Comparison of ENCODE assay signal across 17 cellular contexts in genomic region chr14:33556382-33557121, GRCh38.
A peak's percentile ranks its signal among the peaks of the same experiment; 100 is the strongest.
DNase-seq lines count a peak whose midpoint lies in the region; TF ChIP-seq lines count a peak whose summit lies in the region.
"Had no signal": no experiment of that assay in that cellular context is flagged by ENCODE, and none has a peak within 500 bp of the region (broad histone marks: within the 10 kb centered on the region; RNA-seq: fewer than 3 reads in every experiment).

No MANE protein-coding gene starts in this region.

- H3K27me3 Mint-ChIP-seq in activated T-cell treated with anti-CD3 and anti-CD28 coated beads, Interleukin-2, amount 50 U/mL, for 24 hours, result no peaks in the 10 kb centered on the region

- no peaks in the 10 kb centered on the region for H3K36me3 Mint-ChIP-seq in activated T-cell treated with anti-CD3 and anti-CD28 coated beads, Interleukin-2, amount 50 U/mL, for 24 hours (ENCODE audit: low read depth)

- no peak overlapping the region for H3K4me3 ChIP-seq in fibroblast of the aortic adventitia (ENCODE audit: low read depth, low read length)
- no peak overlapping the region for H3K4me3 ChIP-seq in skeletal muscle satellite cell (ENCODE audit: low read length)
- H3K4me3 ChIP-seq: BLaER1 treated with 17β-estradiol and CSF1 and Interleukin-3, amounts not matched to agents 10 nM and 100 nM; thyroid gland had no signal

- H3K4me1 Mint-ChIP-seq in activated T-cell treated with anti-CD3 and anti-CD28 coated beads, Interleukin-2, amount 50 U/mL, for 24 hours (ENCODE audit: low read depth), result no peaks in the 10 kb centered on the region

- TF ChIP-seq CTCF in fibroblast of the aortic adventitia (IDR thresholded peaks at IDR 0.05; ENCODE audit: insufficient read depth, low read length), result no peak

- no peaks in the 10 kb centered on the region for H3K9me3 ChIP-seq in skeletal muscle satellite cell (replicated peaks; ENCODE audit: low read length)
- H3K9me3 ChIP-seq: BLaER1 treated with 17β-estradiol and CSF1 and Interleukin-3, amounts not matched to agents 10 nM and 100 nM; thyroid gland had no signal

- no peak overlapping the region for H3K9ac ChIP-seq in skeletal muscle satellite cell (ENCODE audit: low read depth, low read length)
- H3K9ac ChIP-seq: BLaER1 treated with 17β-estradiol and CSF1 and Interleukin-3, amounts not matched to agents 10 nM and 100 nM had no signal

- peaks cover 19% of the 10 kb centered on the region for H3K4me1 ChIP-seq in skeletal muscle satellite cell (ENCODE audit: control insufficient read depth, insufficient read depth, low read length)
- H3K4me1 ChIP-seq: BLaER1 treated with 17β-estradiol and CSF1 and Interleukin-3, amounts not matched to agents 10 nM and 100 nM had no signal

- H3K4me2 ChIP-seq in skeletal muscle satellite cell (ENCODE audit: low read length), result peak overlapping the region; percentile 8
- H3K4me2 ChIP-seq: BLaER1 treated with 17β-estradiol and CSF1 and Interleukin-3, amounts not matched to agents 10 nM and 100 nM had no signal

- no peaks in the 10 kb centered on the region for H3K36me3 ChIP-seq in skeletal muscle satellite cell (ENCODE audit: insufficient read depth, low read length)
- H3K36me3 ChIP-seq: BLaER1 treated with 17β-estradiol and CSF1 and Interleukin-3, amounts not matched to agents 10 nM and 100 nM; thyroid gland had no signal

- DNase-seq in HPDE6-E6E7 (ENCODE audit: extremely low spot score) (peak; percentile 25), astrocyte of the hippocampus (ENCODE audit: low read depth, low spot score) (peak; percentile 45), fibroblast of the aortic adventitia (ENCODE audit: low read depth) (peak; percentile 56), NCI-H1105 treated with DMSO at 0.1 percent for 48 hours (lab: John Stamatoyannopoulos, UW) (no peak), activated gamma-delta T cell (lab: John Stamatoyannopoulos, UW) (no peak)
- DNase-seq in activated T-cell treated with anti-CD3 and anti-CD28 coated beads, Interleukin-2, amount 50 U/mL, for 24 hours, result no peak
- DNase-seq: activated CD4-positive, alpha-beta T cell treated with anti-CD3 and anti-CD28 coated beads, Interleukin-2, amount 50 U/mL, for 1 hour; activated naive CD4-positive, alpha-beta T cell treated with anti-CD3 and anti-CD28 coated beads, Interleukin-2, amount 50 U/mL, for 16 hours; DMS153; H7; left ventricle myocardium superior; NCI-H1436; NCI-H2171; SW 1271; thyroid gland had no signal

- no peaks in the 10 kb centered on the region for H3K9me3 Mint-ChIP-seq in activated T-cell treated with anti-CD3 and anti-CD28 coated beads, Interleukin-2, amount 50 U/mL, for 24 hours

- H3K4me3 Mint-ChIP-seq in activated T-cell treated with anti-CD3 and anti-CD28 coated beads, Interleukin-2, amount 50 U/mL, for 24 hours, result no peak overlapping the region

- H3K27ac Mint-ChIP-seq in activated T-cell treated with anti-CD3 and anti-CD28 coated beads, Interleukin-2, amount 50 U/mL, for 24 hours, result no peak overlapping the region

- H3K27me3 ChIP-seq in skeletal muscle satellite cell (ENCODE audit: control insufficient read depth, insufficient read depth, low read length), result no peaks in the 10 kb centered on the region
- H3K27me3 ChIP-seq: BLaER1 treated with 17β-estradiol and CSF1 and Interleukin-3, amounts not matched to agents 10 nM and 100 nM; thyroid gland had no signal

Comparison
In these comparisons a context has a peak if more than half of its experiments do, and no peak if none do; other contexts are left out.
1. DNase-seq: peak in HPDE6-E6E7 (single experiment), astrocyte of the hippocampus (single experiment) and fibroblast of the aortic adventitia (single experiment); none in NCI-H1105 treated with DMSO at 0.1 percent for 48 hours (single experiment), activated T-cell treated with anti-CD3 and anti-CD28 coated beads, Interleukin-2, amount 50 U/mL, for 24 hours (single experiment) and activated gamma-delta T cell (single experiment).